ENCODE assay signal across 19 cellular contexts in genomic region chr4:98517444-98518021, GRCh38.
DNase-seq lines count a peak whose midpoint lies in the region; ATAC-seq, FAIRE-seq and TF ChIP-seq lines count a peak whose summit lies in the region.
"Had no signal": no experiment of that assay in that cellular context is flagged by ENCODE, and none has a peak within 500 bp of the region (broad histone marks: within the 10 kb centered on the region; RNA-seq: fewer than 3 reads in every experiment).

No MANE protein-coding gene starts in this region.

- H3K4me3 Mint-ChIP-seq in activated T-helper 17 cell treated with anti-CD3 and anti-CD28 coated beads, Interleukin-2, amount 50 U/mL, for 72 hours = peak overlapping the region; percentile 34
- H3K4me3 Mint-ChIP-seq: activated naive CD8-positive, alpha-beta T cell treated with anti-CD3 and anti-CD28 coated beads, Interleukin-2, amount 10 ng/mL, durations not matched to agents 7 days and 5 days had no signal

- POLR2A ChIA-PET in HepG2 (lab: Yijun Ruan, JAX) = no interaction called here

- no peak overlapping the region for H3K4ac ChIP-seq in neuronal stem cell (ENCODE audit: low read length)

- H2AFZ ChIP-seq in HepG2 (ENCODE audit: low read length) (no peak overlapping the region), MM.1S (ENCODE audit: low read length) (no peak overlapping the region), neuronal stem cell (ENCODE audit: low read length) (no peak overlapping the region)

- no peak overlapping the region for H3K27ac Mint-ChIP-seq in activated T-helper 17 cell treated with anti-CD3 and anti-CD28 coated beads, Interleukin-2, amount 50 U/mL, for 72 hours
- H3K27ac Mint-ChIP-seq: activated naive CD8-positive, alpha-beta T cell treated with anti-CD3 and anti-CD28 coated beads, Interleukin-2, amount 10 ng/mL, durations not matched to agents 7 days and 5 days had no signal

- H3K9me3 Mint-ChIP-seq in activated T-helper 17 cell treated with anti-CD3 and anti-CD28 coated beads, Interleukin-2, amount 50 U/mL, for 72 hours = no peaks in the 10 kb centered on the region

- BruUV-seq in HepG2 (replicated peaks; lab: Mats Ljungman, UMichigan) = no TSS peak

- no peak overlapping the region for H2BK120ac ChIP-seq in neuronal stem cell (ENCODE audit: low read depth, low read length)

- H3F3A ChIP-seq in MM.1S (ENCODE audit: insufficient read depth, low read length) = no peaks in the 10 kb centered on the region

- DNase-seq in HepG2 (ENCODE audit: low spot score) = peak; percentile 46
- no peak for DNase-seq in right lobe of liver
- peak; percentile 93 for DNase-seq in fibroblast of the aortic adventitia (ENCODE audit: low read depth)
- peak; percentile 63 for DNase-seq in testis
- no peak for DNase-seq in MM.1S
- DNase-seq in neuronal stem cell (ENCODE audit: low spot score) = no peak
- DNase-seq: activated naive CD8-positive, alpha-beta T cell treated with anti-CD3 and anti-CD28 coated beads, Interleukin-2, amount 10 ng/mL, durations not matched to agents 7 days and 5 days; DMS153; midbrain; NCI-H1694; NCI-H748 treated with DMSO at 0.1 percent for 48 hours; stimulated activated CD8-positive, alpha-beta memory T cell treated with anti-CD3 and anti-CD28 coated beads, Interleukin-4, amount 100 ng/mL, for 48 hours; upper lobe of left lung had no signal

- FAIRE-seq in HepG2 (lab: Jason Lieb, UNC) = no peak
- FAIRE-seq: colon had no signal

- H3K36me3 Mint-ChIP-seq in activated T-helper 17 cell treated with anti-CD3 and anti-CD28 coated beads, Interleukin-2, amount 50 U/mL, for 72 hours (ENCODE audit: low read depth) = no peaks in the 10 kb centered on the region

- CTCF ChIA-PET in HepG2 (lab: Yijun Ruan, JAX; ENCODE audit: low intra/inter-chr PET ratio, low total read pairs) = no interaction called here

- H3K79me1 ChIP-seq in neuronal stem cell (ENCODE audit: low read depth, low read length) = no peaks in the 10 kb centered on the region

- TF ChIP-seq POLR2A in HepG2 (IDR thresholded peaks at IDR 0.05; ENCODE audit: insufficient read depth in 1 of 2, low read depth in 2 of 2, low read length in 2 of 2) = no peak
- TF ChIP-seq POLR2A in right lobe of liver (IDR thresholded peaks at IDR 0.05) = no peak
- no peak for TF ChIP-seq POLR2A in testis (IDR thresholded peaks at IDR 0.05)

- ATAC-seq in HepG2 (no peak), right lobe of liver (no peak), HG03457 (IDR thresholded peaks at IDR 0.05; ENCODE audit: unreplicated experiment) (no peak)
- ATAC-seq in activated T-helper 17 cell treated with anti-CD3 and anti-CD28 coated beads, Interleukin-2, amount 50 U/mL, for 72 hours (replicated peaks) = peak; percentile 62

- no peak overlapping the region for H3K14ac ChIP-seq in neuronal stem cell (ENCODE audit: low read length)

- H3K9me3 ChIP-seq in HepG2 (ENCODE audit: low read length) (no peaks in the 10 kb centered on the region), right lobe of liver (no peaks in the 10 kb centered on the region), testis (no peaks in the 10 kb centered on the region), MM.1S (replicated peaks; ENCODE audit: insufficient read depth, low read length) (no peaks in the 10 kb centered on the region), neuronal stem cell (replicated peaks in 1 of 2; ENCODE audit: control insufficient read depth in 2 of 2, insufficient read depth in 1 of 2, low read depth in 1 of 2, low read length in 2 of 2) (no peaks in the 10 kb centered on the region)
- H3K9me3 ChIP-seq: HAP-1, upper lobe of left lung had no signal

- no peak overlapping the region for H3K23ac ChIP-seq in neuronal stem cell (ENCODE audit: low read depth, low read length, poor library complexity)

- H3K18ac ChIP-seq in neuronal stem cell (ENCODE audit: low read length) = no peak overlapping the region

- H3K27me3 ChIP-seq in HepG2 (ENCODE audit: control insufficient read depth in 1 of 2, insufficient read depth in 2 of 2, low read length in 2 of 2) = peaks cover 0 to 3% of the 10 kb centered on the region in 2 experiments; a peak in 1 of 5 replicates
- H3K27me3 ChIP-seq in right lobe of liver = no peaks in the 10 kb centered on the region
- no peaks in the 10 kb centered on the region for H3K27me3 ChIP-seq in testis
- no peaks in the 10 kb centered on the region for H3K27me3 ChIP-seq in MM.1S (replicated peaks; ENCODE audit: insufficient read depth, low read length)
- no peaks in the 10 kb centered on the region for H3K27me3 ChIP-seq in neuronal stem cell (ENCODE audit: control insufficient read depth in 3 of 3, insufficient read depth in 3 of 3, low read depth in 1 of 3, low read length in 3 of 3)
- H3K27me3 ChIP-seq: upper lobe of left lung had no signal

- H4K91ac ChIP-seq in neuronal stem cell (ENCODE audit: low read depth, low read length, poor library complexity) = no peak overlapping the region

- no peak overlapping the region for H2BK5ac ChIP-seq in neuronal stem cell (ENCODE audit: low read length)

- H4K20me1 ChIP-seq in HepG2 (ENCODE audit: insufficient read depth, low read length) (no peaks in the 10 kb centered on the region), MM.1S (ENCODE audit: insufficient read depth, low read length) (no peaks in the 10 kb centered on the region)

- H3K9ac ChIP-seq in HepG2 (ENCODE audit: insufficient read depth, low read depth, low read length) (no peak overlapping the region), MM.1S (ENCODE audit: low read length) (no peak overlapping the region), neuronal stem cell (ENCODE audit: low read depth, low read length, poor library complexity) (no peak overlapping the region)

- TF ChIP-seq CTCF in HepG2 (CRISPR knock-in tag; IDR thresholded peaks at IDR 0.05) = no peak
- TF ChIP-seq CTCF in right lobe of liver (IDR thresholded peaks at IDR 0.05) = no peak
- TF ChIP-seq CTCF in fibroblast of the aortic adventitia (IDR thresholded peaks at IDR 0.05; ENCODE audit: insufficient read depth, low read length) = no peak
- no peak for TF ChIP-seq CTCF in testis (IDR thresholded peaks at IDR 0.05)
- TF ChIP-seq CTCF in MM.1S (IDR thresholded peaks at IDR 0.05; ENCODE audit: low read length) = no peak

- peaks cover 55% of the 10 kb centered on the region for H3K4me1 Mint-ChIP-seq in activated T-helper 17 cell treated with anti-CD3 and anti-CD28 coated beads, Interleukin-2, amount 50 U/mL, for 72 hours

- no peak for TF ChIP-seq EP300 in HepG2 (IDR thresholded peaks at IDR 0.05; ENCODE audit: low read depth in 2 of 2, low read length in 2 of 2)
- TF ChIP-seq EP300 in HepG2 (CRISPR knock-in tag; IDR thresholded peaks at IDR 0.05; ENCODE audit: borderline replicate concordance) = no peak

- no peak overlapping the region for H3K4me3 ChIP-seq in HepG2 (replicated peaks in 1 of 3; ENCODE audit: insufficient read depth in 1 of 3, low read depth in 2 of 3, low read length in 3 of 3)
- H3K4me3 ChIP-seq in right lobe of liver = no peak overlapping the region
- H3K4me3 ChIP-seq in fibroblast of the aortic adventitia (ENCODE audit: low read depth, low read length) = peak overlapping the region; percentile 6
- no peak overlapping the region for H3K4me3 ChIP-seq in testis
- H3K4me3 ChIP-seq in MM.1S (ENCODE audit: low read length) = no peak overlapping the region
- H3K4me3 ChIP-seq in neuronal stem cell (ENCODE audit: low read length in 2 of 2) = no peak overlapping the region
- H3K4me3 ChIP-seq: HAP-1, upper lobe of left lung had no signal

- H3K4me2 ChIP-seq in HepG2 (ENCODE audit: low read depth, low read length) = no peak overlapping the region
- no peak overlapping the region for H3K4me2 ChIP-seq in MM.1S (ENCODE audit: low read depth, low read length)
- no peak overlapping the region for H3K4me2 ChIP-seq in neuronal stem cell (ENCODE audit: insufficient read depth, low read length, poor library complexity, severe bottlenecking)

- in situ Hi-C loops in HepG2 (cut with HindIII; ENCODE audit: extremely low pct_ligation_motif_present, low pct_unique_long_range_greater_than_20kb) = no loop called here

- no peak overlapping the region for H3K27ac ChIP-seq in HepG2 (ENCODE audit: extremely low read length, insufficient read depth, low read length)
- H3K27ac ChIP-seq in right lobe of liver = no peak overlapping the region
- H3K27ac ChIP-seq in testis = peak overlapping the region in 1 of 2 donors; percentile 71
- H3K27ac ChIP-seq in MM.1S (ENCODE audit: low read length) = no peak overlapping the region
- H3K27ac ChIP-seq in neuronal stem cell (replicated peaks; ENCODE audit: low read length) = no peak overlapping the region
- H3K27ac ChIP-seq: HL-60, upper lobe of left lung had no signal

- no peak overlapping the region for H2BK15ac ChIP-seq in neuronal stem cell (ENCODE audit: low read length)

- H3K36me3 ChIP-seq in HepG2 (replicated peaks in 1 of 2; ENCODE audit: control insufficient read depth in 1 of 2, insufficient read depth in 2 of 2, low read length in 2 of 2) (no peaks in the 10 kb centered on the region), right lobe of liver (no peaks in the 10 kb centered on the region), testis (ENCODE audit: low read depth, missing control alignments) (no peaks in the 10 kb centered on the region), MM.1S (replicated peaks; ENCODE audit: insufficient read depth, low read length) (no peaks in the 10 kb centered on the region), neuronal stem cell (replicated peaks in 1 of 2; ENCODE audit: control insufficient read depth in 2 of 2, insufficient read depth in 2 of 2, low read length in 2 of 2) (no peaks in the 10 kb centered on the region)
- H3K36me3 ChIP-seq: HAP-1, upper lobe of left lung had no signal

- H3K27me3 Mint-ChIP-seq in activated T-helper 17 cell treated with anti-CD3 and anti-CD28 coated beads, Interleukin-2, amount 50 U/mL, for 72 hours = no peaks in the 10 kb centered on the region
- H3K27me3 Mint-ChIP-seq: activated naive CD8-positive, alpha-beta T cell treated with anti-CD3 and anti-CD28 coated beads, Interleukin-2, amount 10 ng/mL, durations not matched to agents 7 days and 5 days; B cell had no signal

- H3K79me2 ChIP-seq in HepG2 (ENCODE audit: insufficient read depth, low read length) (no peaks in the 10 kb centered on the region), MM.1S (ENCODE audit: low read length) (no peaks in the 10 kb centered on the region)

- H4K8ac ChIP-seq in neuronal stem cell (ENCODE audit: low read depth, low read length) = no peak overlapping the region

- intact Hi-C loops in HepG2 (cut with micrococcal nuclease; ENCODE audit: unreplicated experiment) = no loop called here
- intact Hi-C loops in right lobe of liver (cut with DNase I) = no loop called here
- intact Hi-C loops in testis (cut with DNase I; ENCODE audit: low total_unique reads) = no loop called here

- WGBS in HepG2 (ENCODE audit: low lambda C conversion rate) = 41% methylated on average over 2 of the region's 2 CpGs
- 52% methylated on average over 2 of the region's 2 CpGs for WGBS in right lobe of liver (ENCODE audit: insufficient coverage, low coverage, low lambda C conversion rate, missing lambda C conversion rate)
- 23 to 42% methylated on average over 2 of the region's 2 CpGs for WGBS in testis, 2 donors
- WGBS in neuronal stem cell (ENCODE audit: extremely low coverage in 2 of 2, insufficient read length in 2 of 2, insufficient replicate concordance in 1 of 2), 2 donors = no CpG with 5 or more reads among the region's 2 CpGs

- peaks cover 9% of the 10 kb centered on the region; the same call in 1 of the 2 replicates for H3K4me1 ChIP-seq in HepG2 (ENCODE audit: insufficient read depth, low read length)
- H3K4me1 ChIP-seq in right lobe of liver = no peaks in the 10 kb centered on the region
- peaks cover 59% of the 10 kb centered on the region for H3K4me1 ChIP-seq in testis
- H3K4me1 ChIP-seq in MM.1S (ENCODE audit: low read length) = no peaks in the 10 kb centered on the region
- H3K4me1 ChIP-seq in neuronal stem cell (ENCODE audit: control insufficient read depth in 2 of 2, insufficient read depth in 1 of 2, low read depth in 1 of 2, low read length in 2 of 2) = peaks cover 14 to 15% of the 10 kb centered on the region in 2 donors

- H3K9me2 ChIP-seq in MM.1S (replicated peaks; ENCODE audit: insufficient read depth, low read length) = no peaks in the 10 kb centered on the region

- no peak overlapping the region for H2AK5ac ChIP-seq in neuronal stem cell (ENCODE audit: low read depth, low read length)

- no peak overlapping the region for H2BK12ac ChIP-seq in neuronal stem cell (ENCODE audit: low read length)

- no peak for TF ChIP-seq RAD21 in HepG2 (CRISPR knock-in tag; IDR thresholded peaks at IDR 0.05)

Comparison
In these comparisons a context has a peak if more than half of its experiments do, and no peak if none do; other contexts are left out.
1. DNase-seq: peak in HepG2 (single experiment), fibroblast of the aortic adventitia (single experiment) and testis (single experiment); none in right lobe of liver (0 of 3), MM.1S (single experiment) and neuronal stem cell (single experiment).